Comparison of ENCODE assay signal across 8 cellular contexts in the genomic region with DNA sequence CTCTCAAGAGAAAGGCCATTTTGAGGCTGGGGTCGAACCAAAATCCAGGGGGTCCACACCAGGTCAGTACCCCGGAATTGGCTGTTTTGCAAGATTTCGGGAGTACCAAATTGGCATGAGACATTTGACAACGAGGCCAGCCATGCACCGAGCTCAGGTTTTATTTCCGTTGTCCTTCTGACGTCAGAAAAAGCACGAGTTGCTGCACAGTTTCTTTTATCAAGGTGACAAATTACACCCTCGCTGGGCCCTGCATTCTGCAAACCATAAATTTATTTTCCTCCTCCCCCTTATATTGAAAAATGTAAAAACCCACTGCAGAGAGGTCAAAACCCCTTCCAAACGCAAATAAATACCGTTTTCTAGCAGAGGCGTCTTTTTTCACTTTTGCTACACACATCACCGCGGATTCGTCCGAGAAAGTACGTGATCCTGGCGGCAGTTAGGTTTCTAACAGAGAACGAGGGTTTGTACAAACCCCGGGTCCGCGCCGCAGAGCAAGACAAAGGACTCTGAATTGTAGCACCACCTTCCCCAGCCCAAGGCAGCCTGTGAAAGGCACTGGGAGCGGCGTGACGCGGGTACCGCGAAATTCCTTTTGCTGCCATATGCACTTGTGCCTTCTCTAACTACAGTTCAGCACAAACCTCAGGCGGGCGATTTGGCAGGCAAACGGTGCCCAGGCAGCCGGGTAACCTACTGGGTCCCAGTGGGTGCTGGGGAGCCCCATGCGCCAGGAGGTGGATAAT. TPM values are rescaled to one million over a fixed set of nuclear protein-coding genes. Genes with fewer than 3 reads are reported as not detected.
A peak's percentile ranks its signal among the peaks of the same experiment; 100 is the strongest.
DNase-seq lines count a peak whose midpoint lies in the region; ATAC-seq, FAIRE-seq and TF ChIP-seq lines count a peak whose summit lies in the region.

No MANE protein-coding gene starts in this region.

- intact Hi-C loops in kidney (cut with DNase I) = no loop called here

- peak overlapping the region; percentile 82 for H3K9ac ChIP-seq in kidney (ENCODE audit: low read length in 2 of 2)

- ATAC-seq in HG03460 (IDR thresholded peaks at IDR 0.05; ENCODE audit: unreplicated experiment) = no peak
- no peak for ATAC-seq in HG02763 (IDR thresholded peaks at IDR 0.05; ENCODE audit: unreplicated experiment)

- TF ChIP-seq CTCF in WERI-Rb-1 (IDR thresholded peaks at IDR 0.05; ENCODE audit: low read depth, low read length) (no peak), kidney (IDR thresholded peaks at IDR 0.05; ENCODE audit: borderline replicate concordance, extremely low read depth, insufficient read depth) (no peak)

- FAIRE-seq in kidney (lab: Jason Lieb, UNC) = no peak

- no peaks in the 10 kb centered on the region for H3K9me3 ChIP-seq in WERI-Rb-1 (ENCODE audit: severe bottlenecking)
- no peaks in the 10 kb centered on the region for H3K9me3 ChIP-seq in kidney (ENCODE audit: control insufficient read depth in 1 of 2, low read length in 2 of 2)

- peak overlapping the region; percentile 86 for H3K27ac ChIP-seq in WERI-Rb-1
- H3K27ac ChIP-seq in caudate nucleus (ENCODE audit: low read depth, low read length) = peak overlapping the region; percentile 49
- peak overlapping the region; percentile 82 to 95 for H3K27ac ChIP-seq in kidney (ENCODE audit: low read depth in 2 of 2, low read length in 2 of 2)

- peak; percentile 67 for DNase-seq in DMS53 treated with DMSO at 0.1 percent for 48 hours (lab: John Stamatoyannopoulos, UW; ENCODE audit: unreplicated experiment)
- DNase-seq in M059J (ENCODE audit: low read depth) = peak; percentile 72
- DNase-seq in WERI-Rb-1 = peak; percentile 42
- DNase-seq in caudate nucleus (lab: John Stamatoyannopoulos, UW) = peak in 54 of 61 donors; percentile 5 to 79 (median 44)
- peak; percentile 85 for DNase-seq in kidney
- peak; percentile 27 to 46 (median 45) for DNase-seq in stimulated activated CD4-positive, alpha-beta T cell treated with anti-CD3 and anti-CD28 coated beads, Interleukin-12 subunit alpha, Interleukin-12 subunit beta, amount 100 ng/mL, for 48 hours (ENCODE audit: low read depth in 2 of 3, low spot score in 1 of 3)

- peaks cover 0 to 21% of the 10 kb centered on the region in 2 donors for H3K4me1 ChIP-seq in kidney (ENCODE audit: control insufficient read depth in 1 of 2, insufficient read depth in 1 of 2, low read depth in 1 of 2, low read length in 2 of 2)

- H3K36me3 ChIP-seq in WERI-Rb-1 = peaks cover 6% of the 10 kb centered on the region
- H3K36me3 ChIP-seq in kidney (ENCODE audit: control insufficient read depth in 1 of 2, insufficient read depth in 2 of 2, low read length in 2 of 2) = no peaks in the 10 kb centered on the region

- H3K4me3 ChIP-seq in WERI-Rb-1 (ENCODE audit: low read depth, low read length) = peak overlapping the region; percentile 89
- H3K4me3 ChIP-seq in kidney (ENCODE audit: low read length in 2 of 2) = peak overlapping the region; percentile 75 to 76

- no peaks in the 10 kb centered on the region for H3K27me3 ChIP-seq in WERI-Rb-1 (ENCODE audit: insufficient read depth, low read depth, severe bottlenecking)

RNA-seq across cellular contexts. Expression of a gene that starts 1.8 kb away (rescaled TPM):
- 43.7 and 49.7 TPM in 2 replicates for total RNA-seq in M059J (2014; rRNA removed; shearing (Covaris generic))
- total RNA-seq in kidney = 124 TPM
- 13.3 TPM for polyA plus RNA-seq in kidney (ENCODE audit: insufficient read depth, low read depth, low replicate concordance)
